In the genomic region with DNA sequence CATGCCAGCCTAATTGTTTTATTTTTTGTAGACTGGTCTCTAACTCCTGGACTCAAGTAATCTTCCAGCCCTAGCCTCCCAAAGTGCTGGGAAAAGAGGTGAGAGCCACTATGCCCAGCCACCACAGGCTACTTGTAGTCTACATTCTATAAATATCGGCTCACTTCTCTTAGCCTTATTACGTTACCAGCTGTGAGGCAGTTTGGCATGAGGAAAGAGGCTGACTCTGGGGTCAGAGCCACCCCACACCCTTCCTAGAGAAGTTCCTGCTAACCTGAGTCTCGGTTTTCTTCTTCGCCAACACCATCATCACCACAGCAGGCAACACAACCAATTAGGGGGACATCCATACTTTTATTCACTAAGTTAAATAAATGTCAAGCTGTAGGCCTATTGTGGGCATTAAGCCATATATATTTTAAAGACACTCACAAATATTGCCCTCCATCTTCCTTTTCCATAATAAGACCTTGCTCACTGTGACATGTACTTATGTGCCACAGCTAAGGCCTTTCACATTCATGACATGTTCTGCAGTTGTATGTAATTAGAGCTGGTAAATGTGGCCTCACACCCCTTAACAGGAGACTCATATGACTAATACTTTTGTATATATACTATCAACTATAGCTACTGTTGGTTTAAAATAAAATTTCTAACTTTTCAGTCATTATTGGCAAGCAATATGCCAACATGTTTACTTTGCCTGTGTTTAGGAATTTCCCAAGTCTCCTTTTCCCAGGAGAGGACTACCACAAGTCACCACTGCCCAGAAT, we compare ENCODE assay signal across 19 cellular contexts. TPM values are rescaled to one million over a fixed set of nuclear protein-coding genes. Genes with fewer than 3 reads are reported as not detected.
A peak's percentile ranks its signal among the peaks of the same experiment; 100 is the strongest.
DNase-seq lines count a peak whose midpoint lies in the region; ATAC-seq and TF ChIP-seq lines count a peak whose summit lies in the region.
"Had no signal": no experiment of that assay in that cellular context is flagged by ENCODE, and none has a peak within 500 bp of the region (broad histone marks: within the 10 kb centered on the region; RNA-seq: fewer than 3 reads in every experiment).

No MANE protein-coding gene starts in this region.

- H3K9ac ChIP-seq in PC-3 (ENCODE audit: low read length) = no peak overlapping the region

- peak overlapping the region; percentile 41 for H3K27ac ChIP-seq in PC-3 (ENCODE audit: low read length)
- peak overlapping the region; percentile 68 for H3K27ac ChIP-seq in neutrophil
- H3K27ac ChIP-seq: brain microvascular endothelial cell, PC-9, uterus had no signal

- H4K20me1 ChIP-seq in PC-3 (ENCODE audit: low read length) = no peaks in the 10 kb centered on the region

- H3K79me2 ChIP-seq in PC-3 (ENCODE audit: low read length) = peaks cover 44% of the 10 kb centered on the region

- POLR2A ChIA-PET in PC-3 (lab: Charles Lee; ENCODE audit: unreplicated experiment) = interaction anchor here (0.6 kb wide), 1 partner anchor 71 kb away, joined by 3 read pairs; no protein-coding TSS in a partner anchor

- H3K36me3 ChIP-seq in PC-3 (ENCODE audit: low read depth, low read length) (0 out of 2 replicates have a peak, but pooled peaks cover 4% of the 10 kb centered on the region), neutrophil (no peaks in the 10 kb centered on the region)
- H3K36me3 ChIP-seq: brain microvascular endothelial cell, uterus had no signal

- intact Hi-C loops in PC-3 (cut with micrococcal nuclease) (no loop called here), Right ventricle myocardium superior (cut with DNase I) (no loop called here)

- H2AFZ ChIP-seq in PC-3 (ENCODE audit: low read length) = no peak overlapping the region
- H2AFZ ChIP-seq: PC-9 had no signal

- ATAC-seq in PC-3 (peak; percentile 45), Right ventricle myocardium superior (ENCODE audit: poor library complexity) (peak; percentile 58), HG03442 (IDR thresholded peaks at IDR 0.05; ENCODE audit: unreplicated experiment) (no peak)
- ATAC-seq: activated T-cell treated with anti-CD3 and anti-CD28 coated beads, Interleukin-2, amount 50 U/mL, for 4 hours; SK-N-SH treated with all-trans-retinoic acid at 6 μM for 48 hours had no signal

- H3K9me3 ChIP-seq in PC-3 (ENCODE audit: low read length) (no peaks in the 10 kb centered on the region), neutrophil (no peaks in the 10 kb centered on the region)
- H3K9me3 ChIP-seq: uterus had no signal

- TF ChIP-seq CTCF in PC-3 (conservative IDR thresholded peaks at IDR 0.05; ENCODE audit: low read depth, low read length) (no peak), neutrophil (IDR thresholded peaks at IDR 0.05) (no peak)

- BruUV-seq in PC-3 (replicated peaks; lab: Mats Ljungman, UMichigan) = no TSS peak

- H3K9me2 ChIP-seq in PC-3 (replicated peaks; ENCODE audit: low read length) = no peaks in the 10 kb centered on the region

- no peak overlapping the region for H3K4me2 ChIP-seq in PC-3 (ENCODE audit: low read length)
- H3K4me2 ChIP-seq: PC-9 had no signal

- no peaks in the 10 kb centered on the region for H3K27me3 ChIP-seq in PC-3 (ENCODE audit: low read length)
- H3K27me3 ChIP-seq in neutrophil = no peaks in the 10 kb centered on the region
- H3K27me3 ChIP-seq: brain microvascular endothelial cell, uterus had no signal

- H3K4me1 ChIP-seq in PC-3 (ENCODE audit: insufficient read depth, low read length) = peaks cover 15% of the 10 kb centered on the region; the same call in 1 of the 2 replicates
- H3K4me1 ChIP-seq in neutrophil (ENCODE audit: control insufficient read depth in 1 of 2, insufficient read depth in 1 of 2, low read depth in 1 of 2, low read length in 1 of 2) = peaks cover 21 to 57% of the 10 kb centered on the region in 2 experiments

- H3F3A ChIP-seq in PC-3 (ENCODE audit: low read length, unreplicated experiment) = no peaks in the 10 kb centered on the region

- DNase-seq in EH (ENCODE audit: low read depth) (peak; percentile 29), PC-3 (peak; percentile 16), Right ventricle myocardium superior (no peak), NCI-H1048 (lab: John Stamatoyannopoulos, UW) (no peak), NCI-H345 (lab: John Stamatoyannopoulos, UW) (no peak)
- DNase-seq in activated CD8-positive, alpha-beta memory T cell treated with anti-CD3 and anti-CD28 coated beads, Interleukin-2, amount 50 U/mL, for 48 hours = no peak
- DNase-seq: activated T-cell treated with anti-CD3 and anti-CD28 coated beads, Interleukin-2, amount 50 U/mL, for 4 hours; brain microvascular endothelial cell; CD4-positive, alpha-beta T cell; DMS79 treated with DMSO at 0.1 percent for 48 hours; NCI-H1092; NCI-H526 treated with DMSO at 0.1 percent for 48 hours; PC-9; posterior cingulate gyrus; stimulated activated CD4-positive, alpha-beta T cell treated with anti-CD3 and anti-CD28 coated beads, Interleukin-15, amount 100 ng/mL, for 24 hours; uterus had no signal

- CTCF ChIA-PET in PC-3 (lab: Charles Lee) = interaction anchor here (0.7 kb wide), 1 partner anchor 37 kb away, joined by 3 read pairs; no protein-coding TSS in a partner anchor

- H3K4me3 ChIP-seq in PC-3 (ENCODE audit: low read length) = no peak overlapping the region
- no peak overlapping the region for H3K4me3 ChIP-seq in neutrophil (ENCODE audit: low read depth in 1 of 2, low read length in 1 of 2)
- H3K4me3 ChIP-seq: PC-9, uterus had no signal

RNA-seq across cellular contexts. Expression of gene SLC25A30, which starts 5.7 kb away (rescaled TPM):
- total RNA-seq in PC-3 (2014; rRNA removed) (8.0 and 19.5 TPM in 2 replicates), Right ventricle myocardium superior (142 TPM)

RNA-seq across cellular contexts. Expression of gene COG3, which starts 52.3 kb away (rescaled TPM):
- total RNA-seq in PC-3 (2014; rRNA removed) (28.8 and 30.8 TPM in 2 replicates), Right ventricle myocardium superior (12.9 TPM)

Comparison
In these comparisons a context has a peak if more than half of its experiments do, and no peak if none do; other contexts are left out.
1. DNase-seq: peak in EH (single experiment) and PC-3 (single experiment); none in Right ventricle myocardium superior (single experiment), activated CD8-positive, alpha-beta memory T cell treated with anti-CD3 and anti-CD28 coated beads, Interleukin-2, amount 50 U/mL, for 48 hours (single experiment), NCI-H1048 (single experiment) and NCI-H345 (single experiment).